ENCODE assay signal across 10 cellular contexts in genomic region chr17:2708585-2709172, GRCh38. TPM values are rescaled to one million over a fixed set of nuclear protein-coding genes. Genes with fewer than 3 reads are reported as not detected.
DNase-seq lines count a peak whose midpoint lies in the region; ATAC-seq and TF ChIP-seq lines count a peak whose summit lies in the region.
"Had no signal": no experiment of that assay in that cellular context is flagged by ENCODE, and none has a peak within 500 bp of the region (broad histone marks: within the 10 kb centered on the region; RNA-seq: fewer than 3 reads in every experiment).

No MANE protein-coding gene starts in this region.

- H3K4me1 ChIP-seq in ACC112 (ENCODE audit: control insufficient read depth, insufficient read depth, low read length, unreplicated experiment) (peaks cover 47% of the 10 kb centered on the region), IMR-90 (ENCODE audit: control insufficient read depth, insufficient read depth, low read length) (peaks cover 31% of the 10 kb centered on the region), breast epithelium (peaks cover 20 to 34% of the 10 kb centered on the region in 2 donors)

- TF ChIP-seq RAD21 in IMR-90 (IDR thresholded peaks at IDR 0.05; ENCODE audit: low read length), result no peak

- no peak for TF ChIP-seq POLR2A in IMR-90 (IDR thresholded peaks at IDR 0.05; ENCODE audit: low read depth, low read length)
- TF ChIP-seq POLR2A in breast epithelium (IDR thresholded peaks at IDR 0.05), result no peak

- H2AFZ ChIP-seq in ACC112 (ENCODE audit: low read length, unreplicated experiment) (no peak overlapping the region), IMR-90 (replicated peaks; ENCODE audit: low read length, poor library complexity) (peak overlapping the region; percentile 26)

- H3K4me1 Mint-ChIP-seq in natural killer cell treated with Interleukin-12 subunit alpha and Interleukin-12 subunit beta and Interleukin-15 and Interleukin-18, amount 100 ng/mL, for 72 hours (ENCODE audit: low read depth in 2 of 2), result peaks cover 36 to 37% of the 10 kb centered on the region in 2 donors
- peaks cover 56% of the 10 kb centered on the region for H3K4me1 Mint-ChIP-seq in nephron progenitor cell

- no peak overlapping the region for H2BK15ac ChIP-seq in IMR-90 (ENCODE audit: low read depth, low read length)

- no peak overlapping the region for H3K56ac ChIP-seq in IMR-90 (ENCODE audit: extremely low read depth, insufficient read depth, low read length)

- no peak overlapping the region for H2BK5ac ChIP-seq in IMR-90 (ENCODE audit: low read depth, low read length, poor library complexity, severe bottlenecking)

- H3K4me2 ChIP-seq in IMR-90 (ENCODE audit: low read depth, low read length), result no peak overlapping the region

- no peak overlapping the region for H3K23ac ChIP-seq in IMR-90 (ENCODE audit: low read depth, low read length)

- 90% methylated on average over 14 of the region's 21 CpGs; no CpG with 5 or more reads in 1 of the 2 experiments for WGBS in IMR-90 (ENCODE audit: extremely low coverage in 2 of 2, insufficient read length in 1 of 2), 2 experiments

- no peak overlapping the region for H2BK120ac ChIP-seq in IMR-90 (ENCODE audit: low read depth, low read length)

- H3K36me3 ChIP-seq in ACC112 (ENCODE audit: insufficient read depth, low read length), result no peaks in the 10 kb centered on the region
- peaks cover 5% of the 10 kb centered on the region; the same call in 1 of the 2 replicates for H3K36me3 ChIP-seq in IMR-90 (ENCODE audit: control insufficient read depth, insufficient read depth, low read length)
- H3K36me3 ChIP-seq in breast epithelium, result no peaks in the 10 kb centered on the region

- in situ Hi-C loops in IMR-90 (cut with MboI; ENCODE audit: low sequenced_read_pairs), result no loop called here

- H2AK5ac ChIP-seq in IMR-90 (ENCODE audit: low read depth, low read length), result no peak overlapping the region; the same call in 1 of the 2 replicates

- H3K14ac ChIP-seq in IMR-90 (replicated peaks; ENCODE audit: low read depth, low read length), result no peak overlapping the region

- no peak overlapping the region for H3K27ac Mint-ChIP-seq in natural killer cell treated with Interleukin-12 subunit alpha and Interleukin-12 subunit beta and Interleukin-15 and Interleukin-18, amount 100 ng/mL, for 72 hours
- no peak overlapping the region for H3K27ac Mint-ChIP-seq in nephron progenitor cell

- H3K4ac ChIP-seq in IMR-90 (ENCODE audit: low read depth, low read length), result no peak overlapping the region

- no peaks in the 10 kb centered on the region for H3K36me3 Mint-ChIP-seq in natural killer cell treated with Interleukin-12 subunit alpha and Interleukin-12 subunit beta and Interleukin-15 and Interleukin-18, amount 100 ng/mL, for 72 hours
- H3K36me3 Mint-ChIP-seq in nephron progenitor cell (ENCODE audit: low read depth), result no peaks in the 10 kb centered on the region

- TF ChIP-seq CTCF in IMR-90 (conservative IDR thresholded peaks at IDR 0.05; ENCODE audit: low read depth, low read length) (no peak), breast epithelium (IDR thresholded peaks at IDR 0.05) (no peak), nephron progenitor cell (IDR thresholded peaks at IDR 0.05) (no peak)

- no peak overlapping the region for H4K91ac ChIP-seq in IMR-90 (ENCODE audit: insufficient read depth, low read depth, low read length)

- peak overlapping the region; percentile 34 for H2AK9ac ChIP-seq in IMR-90 (replicated peaks; ENCODE audit: low read depth, low read length, poor library complexity)

- DNase-seq in IMR-90, result no peak
- DNase-seq in breast epithelium (ENCODE audit: low spot score in 2 of 2), result no peak
- DNase-seq in natural killer cell treated with Interleukin-12 subunit alpha and Interleukin-12 subunit beta and Interleukin-15 and Interleukin-18, amount 100 ng/mL, for 72 hours (ENCODE audit: low spot score), result no peak
- no peak for DNase-seq in occipital lobe (lab: John Stamatoyannopoulos, UW)
- DNase-seq in mucosa of gallbladder (ENCODE audit: low spot score), result no peak
- no peak for DNase-seq in nephron progenitor cell
- DNase-seq in NCI-H774 (lab: John Stamatoyannopoulos, UW), result no peak
- DNase-seq: activated gamma-delta T cell, DMS153 had no signal

- H3K79me1 ChIP-seq in IMR-90 (ENCODE audit: low read depth in 1 of 2, low read length in 2 of 2), result peaks cover 11 to 81% of the 10 kb centered on the region in 2 experiments

- H4K5ac ChIP-seq in IMR-90 (ENCODE audit: low read depth, low read length), result no peak overlapping the region

- intact Hi-C loops in IMR-90 (cut with micrococcal nuclease), result no loop called here
- intact Hi-C loops in breast epithelium (cut with DNase I; ENCODE audit: low total_unique reads), result no loop called here

- no TSS peak for BruUV-seq in IMR-90 (replicated peaks; lab: Mats Ljungman, UMichigan)

- H3K9me3 ChIP-seq in IMR-90 (ENCODE audit: control insufficient read depth, insufficient read depth, low read length) (no peaks in the 10 kb centered on the region), breast epithelium (no peaks in the 10 kb centered on the region)

- no peak overlapping the region for H2BK20ac ChIP-seq in IMR-90 (ENCODE audit: low read depth, low read length)

- H3K9me1 ChIP-seq in IMR-90 (ENCODE audit: insufficient read depth, low read length), result peaks cover 22% of the 10 kb centered on the region

- peak overlapping the region; percentile 91 for H3K4me3 Mint-ChIP-seq in natural killer cell treated with Interleukin-12 subunit alpha and Interleukin-12 subunit beta and Interleukin-15 and Interleukin-18, amount 100 ng/mL, for 72 hours
- H3K4me3 Mint-ChIP-seq in nephron progenitor cell, result no peak overlapping the region

- CTCF ChIA-PET in IMR-90 (lab: Yijun Ruan, JAX), result no interaction called here

- POLR2A ChIA-PET in IMR-90 (lab: Charles Lee; ENCODE audit: unreplicated experiment), result no interaction called here

- peaks cover 72% of the 10 kb centered on the region for H4K20me1 ChIP-seq in IMR-90 (ENCODE audit: insufficient read depth, low read length)

- ATAC-seq in IMR-90 (ENCODE audit: low read depth), result no peak
- ATAC-seq in natural killer cell treated with Interleukin-12 subunit alpha and Interleukin-12 subunit beta and Interleukin-15 and Interleukin-18, amount 100 ng/mL, for 72 hours, result no peak

- H3K27me3 Mint-ChIP-seq in natural killer cell treated with Interleukin-12 subunit alpha and Interleukin-12 subunit beta and Interleukin-15 and Interleukin-18, amount 100 ng/mL, for 72 hours, result no peaks in the 10 kb centered on the region
- H3K27me3 Mint-ChIP-seq in nephron progenitor cell (ENCODE audit: low read depth, poor library complexity), result peaks cover 10% of the 10 kb centered on the region

- dilution Hi-C loops in IMR-90 (cut with HindIII; ENCODE audit: low sequenced_read_pairs, unreplicated experiment), result no loop called here

- H3K27ac ChIP-seq in ACC112 (ENCODE audit: low read depth, low read length) (no peak overlapping the region), IMR-90 (ENCODE audit: insufficient read depth, low read length) (no peak overlapping the region), breast epithelium (peak overlapping the region; percentile 91 to 93)

- no peaks in the 10 kb centered on the region for H3K9me3 Mint-ChIP-seq in natural killer cell treated with Interleukin-12 subunit alpha and Interleukin-12 subunit beta and Interleukin-15 and Interleukin-18, amount 100 ng/mL, for 72 hours
- H3K9me3 Mint-ChIP-seq in nephron progenitor cell, result no peaks in the 10 kb centered on the region

- H3K4me3 ChIP-seq in ACC112 (ENCODE audit: low read depth, low read length), result peak overlapping the region; percentile 99
- no peak overlapping the region for H3K4me3 ChIP-seq in IMR-90 (ENCODE audit: insufficient read depth, low read depth, low read length)
- peak overlapping the region; percentile 0 to 99 (median 90) for H3K4me3 ChIP-seq in breast epithelium

- no peak overlapping the region for H3K18ac ChIP-seq in IMR-90 (ENCODE audit: low read depth, low read length)

- H4K8ac ChIP-seq in IMR-90 (ENCODE audit: low read depth in 2 of 2, low read length in 2 of 2), result no peak overlapping the region

- no peak overlapping the region for H3K9ac ChIP-seq in IMR-90 (ENCODE audit: low read depth, low read length)

- peaks cover 83% of the 10 kb centered on the region for H3K79me2 ChIP-seq in ACC112 (ENCODE audit: control insufficient read depth, insufficient read depth, low read length, unreplicated experiment)

- H3K27me3 ChIP-seq in ACC112 (ENCODE audit: insufficient read depth, low read length), result no peaks in the 10 kb centered on the region
- H3K27me3 ChIP-seq in IMR-90 (ENCODE audit: control insufficient read depth, insufficient read depth, low read length), result no peaks in the 10 kb centered on the region
- H3K27me3 ChIP-seq in breast epithelium, result no peaks in the 10 kb centered on the region

TF ChIP-seq in IMR-90, 13 proteins besides CTCF, POLR2A, EP300 and RAD21:
- TF ChIP-seq CHD1 (IDR thresholded peaks at IDR 0.05; ENCODE audit: low read depth, low read length) (no peak), MXI1 (IDR thresholded peaks at IDR 0.05; ENCODE audit: borderline replicate concordance, low read depth, low read length) (no peak)

RNA-seq across cellular contexts. Expression of gene CLUH, which starts 2.9 kb away (rescaled TPM):
- total RNA-seq in IMR-90 (2012; rRNA removed) (12.5 and 12.9 TPM in 2 replicates), breast epithelium (10 to 100 TPM; 37.6 to 77.7 (median 50.6) TPM), occipital lobe (17.5 TPM), mucosa of gallbladder (87.4 TPM)
- 42.0 and 51.0 TPM in 2 replicates for polyA plus RNA-seq in IMR-90 (2012; rRNA removed)
- polyA plus RNA-seq in IMR-90 (2012; cell fraction: cytosol; rRNA removed), result 16.6 and 23.3 TPM in 2 replicates
- polyA plus RNA-seq in IMR-90 (2012; cell fraction: nucleus; rRNA removed; ENCODE audit: low replicate concordance), result 134 and 376 TPM in 2 replicates
- total RNA-seq in natural killer cell treated with Interleukin-12 subunit alpha and Interleukin-12 subunit beta and Interleukin-15 and Interleukin-18, amount 100 ng/mL, for 72 hours, result 100 to 1,000 TPM in 1 of 2 donors, 10 to 100 TPM in 1; 65.7 to 195 TPM

RNA-seq across cellular contexts. Expression of gene CCDC92B, which starts 40.8 kb away (rescaled TPM):
- total RNA-seq in IMR-90 (2012; rRNA removed) (not detected in 2 replicates), breast epithelium (under 1 TPM in 1 of 3 donors, not detected in 2; 0.33 TPM), occipital lobe (1.1 TPM), mucosa of gallbladder (0.14 TPM)
- polyA plus RNA-seq in IMR-90 (2012; rRNA removed), result not detected in 2 replicates
- not detected in 2 replicates for polyA plus RNA-seq in IMR-90 (2012; cell fraction: cytosol; rRNA removed)
- polyA plus RNA-seq in IMR-90 (2012; cell fraction: nucleus; rRNA removed; ENCODE audit: low replicate concordance), result 0.02 TPM in 1 of 2 replicates, not detected in the other
- not detected for total RNA-seq in natural killer cell treated with Interleukin-12 subunit alpha and Interleukin-12 subunit beta and Interleukin-15 and Interleukin-18, amount 100 ng/mL, for 72 hours

Comparison
In these comparisons a context has a peak if more than half of its experiments do, and no peak if none do; other contexts are left out.
1. H3K27ac ChIP-seq: peak in breast epithelium (2 of 2); none in ACC112 (single experiment) and IMR-90 (single experiment).